In genomic region chr6:137724018-137724403, GRCh38 we compare ENCODE assay signal across 1 cellular context.
TF ChIP-seq lines count a peak whose summit lies in the region.

No MANE protein-coding gene starts in this region.

TF ChIP-seq in HepG2, 621 proteins besides CTCF, POLR2A, EP300 and RAD21 (continued from another document):
- TF ChIP-seq PCBP1 (IDR thresholded peaks at IDR 0.05; ENCODE audit: borderline replicate concordance, low read depth, low read length) (no peak), GRHL1 (CRISPR knock-in tag; conservative IDR thresholded peaks at IDR 0.05) (no peak), PLSCR1 (CRISPR knock-in tag; IDR thresholded peaks at IDR 0.05; ENCODE audit: borderline replicate concordance) (no peak), TAF15 (IDR thresholded peaks at IDR 0.05; ENCODE audit: low read depth, low read length, poor library complexity, severe bottlenecking) (no peak), HINFP (CRISPR knock-in tag; IDR thresholded peaks at IDR 0.05; ENCODE audit: low read depth) (peak; percentile 46; the same call in 1 of the 2 replicates), RORA (CRISPR knock-in tag; IDR thresholded peaks at IDR 0.05) (no peak), GPN1 (CRISPR knock-in tag; IDR thresholded peaks at IDR 0.05; ENCODE audit: borderline replicate concordance) (no peak)
